ENCODE assay signal across 21 cellular contexts in genomic region chr11:56846631-56847400, GRCh38.
"Had no signal": no experiment of that assay in that cellular context is flagged by ENCODE, and none has a peak within 500 bp of the region (broad histone marks: within the 10 kb centered on the region; RNA-seq: fewer than 3 reads in every experiment).

No MANE protein-coding gene starts in this region.

- H3K4me3 Mint-ChIP-seq: activated naive CD8-positive, alpha-beta T cell treated with anti-CD3 and anti-CD28 coated beads for 36 hours; naive thymus-derived CD4-positive, alpha-beta T cell; stimulated activated effector memory CD8-positive, alpha-beta T cell treated with anti-CD3 and anti-CD28 coated beads, Interleukin-12 subunit alpha, Interleukin-12 subunit beta, amount 100 ng/mL, for 72 hours; stimulated activated naive CD8-positive, alpha-beta T cell treated with anti-CD3 and anti-CD28 coated beads, Interleukin-15, amount 100 ng/mL, for 72 hours had no signal

- H3K36me3 Mint-ChIP-seq: activated naive CD8-positive, alpha-beta T cell treated with anti-CD3 and anti-CD28 coated beads for 36 hours; naive thymus-derived CD4-positive, alpha-beta T cell; stimulated activated effector memory CD8-positive, alpha-beta T cell treated with anti-CD3 and anti-CD28 coated beads, Interleukin-12 subunit alpha, Interleukin-12 subunit beta, amount 100 ng/mL, for 72 hours had no signal

- H3K9me3 ChIP-seq: lower lobe of right lung, neutrophil, ovary, prostate gland, tibial nerve had no signal

- H3K27me3 ChIP-seq: cardiac muscle cell, ovary had no signal

- ATAC-seq: lower lobe of right lung; naive thymus-derived CD4-positive, alpha-beta T cell; right cardiac atrium; stimulated activated effector memory CD8-positive, alpha-beta T cell treated with anti-CD3 and anti-CD28 coated beads, Interleukin-12 subunit alpha, Interleukin-12 subunit beta, amount 100 ng/mL, for 72 hours; stimulated activated naive CD8-positive, alpha-beta T cell treated with anti-CD3 and anti-CD28 coated beads, Interleukin-15, amount 100 ng/mL, for 72 hours had no signal

- H3K36me3 ChIP-seq: cardiac muscle cell, lower lobe of right lung, neutrophil, ovary, prostate gland, tibial nerve had no signal

- H3K27ac Mint-ChIP-seq: activated naive CD8-positive, alpha-beta T cell treated with anti-CD3 and anti-CD28 coated beads for 36 hours; naive thymus-derived CD4-positive, alpha-beta T cell; stimulated activated effector memory CD8-positive, alpha-beta T cell treated with anti-CD3 and anti-CD28 coated beads, Interleukin-12 subunit alpha, Interleukin-12 subunit beta, amount 100 ng/mL, for 72 hours; stimulated activated naive CD8-positive, alpha-beta T cell treated with anti-CD3 and anti-CD28 coated beads, Interleukin-15, amount 100 ng/mL, for 72 hours had no signal

- DNase-seq: activated CD4-positive, alpha-beta T cell treated with anti-CD3 and anti-CD28 coated beads, Interleukin-2, amount 50 U/mL, for 4 hours; activated naive CD4-positive, alpha-beta T cell treated with Interleukin-2 at 50 U/mL for 16 hours; activated naive CD8-positive, alpha-beta T cell treated with anti-CD3 and anti-CD28 coated beads for 36 hours; activated T-cell treated with anti-CD3 and anti-CD28 coated beads, Interleukin-2, amount 50 U/mL, for 48 hours; amniotic stem cell; cortex of kidney; foreskin melanocyte; hippocampal formation; left cardiac atrium; lower lobe of right lung; naive thymus-derived CD4-positive, alpha-beta T cell; ovary; stimulated activated CD4-positive, alpha-beta T cell treated with anti-CD3 and anti-CD28 coated beads, Interleukin-1b, Interleukin-23, amount 100 ng/mL, for 48 hours; stimulated activated naive CD8-positive, alpha-beta T cell treated with anti-CD3 and anti-CD28 coated beads, Interleukin-15, amount 100 ng/mL, for 72 hours; T-helper 9 cell had no signal

- H3K4me1 Mint-ChIP-seq: activated naive CD8-positive, alpha-beta T cell treated with anti-CD3 and anti-CD28 coated beads for 36 hours; naive thymus-derived CD4-positive, alpha-beta T cell; stimulated activated effector memory CD8-positive, alpha-beta T cell treated with anti-CD3 and anti-CD28 coated beads, Interleukin-12 subunit alpha, Interleukin-12 subunit beta, amount 100 ng/mL, for 72 hours; stimulated activated naive CD8-positive, alpha-beta T cell treated with anti-CD3 and anti-CD28 coated beads, Interleukin-15, amount 100 ng/mL, for 72 hours had no signal

- H3K27ac ChIP-seq: cardiac muscle cell, lower lobe of right lung, neutrophil, ovary, prostate gland, tibial nerve had no signal

- H3K4me1 ChIP-seq: prostate gland, tibial nerve had no signal

- H3K9me3 Mint-ChIP-seq: activated naive CD8-positive, alpha-beta T cell treated with anti-CD3 and anti-CD28 coated beads for 36 hours; naive thymus-derived CD4-positive, alpha-beta T cell; stimulated activated effector memory CD8-positive, alpha-beta T cell treated with anti-CD3 and anti-CD28 coated beads, Interleukin-12 subunit alpha, Interleukin-12 subunit beta, amount 100 ng/mL, for 72 hours; stimulated activated naive CD8-positive, alpha-beta T cell treated with anti-CD3 and anti-CD28 coated beads, Interleukin-15, amount 100 ng/mL, for 72 hours had no signal

- H3K4me3 ChIP-seq: cardiac muscle cell, lower lobe of right lung, ovary, prostate gland, tibial nerve had no signal
